ENCODE assay signal across 1 cellular context in genomic region chr6:10411915-10412164, GRCh38.
TF ChIP-seq lines count a peak whose summit lies in the region.

No MANE protein-coding gene starts in this region.

TF ChIP-seq in HepG2, 621 proteins besides CTCF, POLR2A, EP300 and RAD21 (continued from another document):
- TF ChIP-seq ZNF800 (CRISPR knock-in tag; IDR thresholded peaks at IDR 0.05) (no peak), DDIT3 (CRISPR knock-in tag; IDR thresholded peaks at IDR 0.05) (no peak), THAP9 (CRISPR knock-in tag; IDR thresholded peaks at IDR 0.05; ENCODE audit: borderline replicate concordance) (no peak), DMTF1 (CRISPR knock-in tag; IDR thresholded peaks at IDR 0.05) (no peak), ZNF362 (CRISPR knock-in tag; IDR thresholded peaks at IDR 0.05; ENCODE audit: borderline replicate concordance) (no peak), ZBED4 (CRISPR knock-in tag; IDR thresholded peaks at IDR 0.05; ENCODE audit: borderline replicate concordance) (no peak), ZNF615 (CRISPR knock-in tag; IDR thresholded peaks at IDR 0.05; ENCODE audit: borderline replicate concordance) (no peak), RELA (CRISPR knock-in tag; IDR thresholded peaks at IDR 0.05) (no peak)
